In the genomic region with DNA sequence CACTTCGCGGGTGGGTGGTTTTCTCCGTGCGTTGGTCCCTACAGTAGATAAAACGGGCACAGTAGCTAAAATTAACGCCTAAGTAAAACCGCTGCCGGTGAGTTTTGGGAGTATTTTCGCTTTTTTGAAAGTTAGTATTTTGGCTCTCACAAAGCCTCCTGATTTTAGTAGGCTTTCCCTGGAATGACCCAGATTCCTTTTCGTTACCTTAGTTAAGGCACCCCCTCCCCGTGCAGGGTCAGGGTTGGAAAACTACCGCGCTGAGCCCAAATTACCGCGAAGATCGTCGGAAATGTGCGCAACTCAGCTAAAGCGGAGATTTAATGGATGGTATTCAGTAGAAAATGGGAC, we compare ENCODE assay signal across 9 cellular contexts. TPM values are rescaled to one million over a fixed set of nuclear protein-coding genes. Genes with fewer than 3 reads are reported as not detected.
A peak's percentile ranks its signal among the peaks of the same experiment; 100 is the strongest.
DNase-seq lines count a peak whose midpoint lies in the region; ATAC-seq and TF ChIP-seq lines count a peak whose summit lies in the region.
"Had no signal": no experiment of that assay in that cellular context is flagged by ENCODE, and none has a peak within 500 bp of the region (broad histone marks: within the 10 kb centered on the region; RNA-seq: fewer than 3 reads in every experiment).

No MANE protein-coding gene starts in this region.

- H2BK15ac ChIP-seq in mesenchymal stem cell (ENCODE audit: low read depth, poor library complexity, severe bottlenecking): no peak overlapping the region

- peaks cover 4% of the 10 kb centered on the region; the same call in 1 of the 2 replicates for H3K36me3 ChIP-seq in DOHH2 (ENCODE audit: control insufficient read depth, low read length)
- peaks cover 17 to 27% of the 10 kb centered on the region in 2 experiments for H3K36me3 ChIP-seq in mesenchymal stem cell (ENCODE audit: control insufficient read depth in 1 of 2, insufficient read depth in 2 of 2, low read depth in 1 of 2, low read length in 2 of 2)

- peaks cover 19% of the 10 kb centered on the region for H3K4me1 ChIP-seq in DOHH2 (ENCODE audit: control insufficient read depth, low read length)
- H3K4me1 ChIP-seq in mesenchymal stem cell (ENCODE audit: control insufficient read depth, insufficient read depth, low read depth, low read length): peaks cover 13% of the 10 kb centered on the region

- no peaks in the 10 kb centered on the region for H3K9me2 ChIP-seq in DOHH2 (replicated peaks; ENCODE audit: control insufficient read depth, low read length)

- POLR2A ChIA-PET in MCF 10A (lab: Yijun Ruan, JAX): interaction anchor here (0.6 to 2.2 kb wide), 29 partner anchors 9 to 642 kb away, joined by 3 to 24 read pairs (median 5); a partner anchor contains a TSS

- peaks cover 8% of the 10 kb centered on the region for H3K79me2 ChIP-seq in DOHH2 (ENCODE audit: control insufficient read depth, low read length)

- no peak overlapping the region for H2BK120ac ChIP-seq in mesenchymal stem cell (ENCODE audit: low read depth, low read length)

- BruUV-seq in MCF 10A (replicated peaks; lab: Mats Ljungman, UMichigan): TSS peak; percentile 88

- no peak overlapping the region for H4K91ac ChIP-seq in mesenchymal stem cell (ENCODE audit: low read length)

- H3F3A ChIP-seq in DOHH2 (ENCODE audit: control insufficient read depth, insufficient read depth): no peaks in the 10 kb centered on the region

- H3K9ac ChIP-seq in mesenchymal stem cell (ENCODE audit: low read length): peak overlapping the region; percentile 90

- CTCF ChIA-PET in MCF 10A (lab: Yijun Ruan, JAX): interaction anchor here (0.9 to 1.9 kb wide), 3 partner anchors 9 to 48 kb away, joined by 3 to 8 read pairs (median 3); no protein-coding TSS in a partner anchor

- no peak overlapping the region for H3K23ac ChIP-seq in mesenchymal stem cell (ENCODE audit: low read length in 2 of 2)

- H3K4me1 Mint-ChIP-seq in MCF 10A (ENCODE audit: insufficient read depth, unreplicated experiment): no peaks in the 10 kb centered on the region

- H3K9me3 ChIP-seq in DOHH2 (ENCODE audit: control insufficient read depth, insufficient read depth, low read length) (no peaks in the 10 kb centered on the region; the same call in 1 of the 2 replicates), mesenchymal stem cell (ENCODE audit: control insufficient read depth, low read length) (no peaks in the 10 kb centered on the region)

- peak overlapping the region; percentile 59 to 77 for H3K18ac ChIP-seq in mesenchymal stem cell (ENCODE audit: low read depth in 1 of 2, low read length in 2 of 2)

- H3K4me3 ChIP-seq in DOHH2 (ENCODE audit: low read length) (peak overlapping the region; percentile 90), mesenchymal stem cell (ENCODE audit: insufficient read depth in 1 of 2, low read depth in 1 of 2, low read length in 2 of 2) (peak overlapping the region; percentile 44 to 83)

- peak overlapping the region; percentile 89 for H3K4me3 Mint-ChIP-seq in MCF 10A (ENCODE audit: unreplicated experiment)

- H3K79me1 ChIP-seq in mesenchymal stem cell (replicated peaks; ENCODE audit: low read length, poor library complexity, severe bottlenecking): peaks cover 2% of the 10 kb centered on the region

- H2AFZ ChIP-seq in mesenchymal stem cell (ENCODE audit: low read depth, low read length): no peak overlapping the region

- no peak overlapping the region for H3K14ac ChIP-seq in mesenchymal stem cell (ENCODE audit: low read length in 2 of 2)

- 1% methylated on average over 19 of the region's 19 CpGs for WGBS in mesenchymal stem cell

- H3K27me3 ChIP-seq in DOHH2 (ENCODE audit: control insufficient read depth, low read length) (peaks cover 13% of the 10 kb centered on the region), mesenchymal stem cell (ENCODE audit: control insufficient read depth in 1 of 2, insufficient read depth in 1 of 2, low read length in 2 of 2) (peaks cover 0 to 4% of the 10 kb centered on the region in 2 experiments)

- TF ChIP-seq CTCF in DOHH2 (IDR thresholded peaks at IDR 0.05; ENCODE audit: low read depth, low read length, poor library complexity, severe bottlenecking): no peak
- TF ChIP-seq CTCF in MCF 10A (IDR thresholded peaks at IDR 0.05; ENCODE audit: unreplicated experiment): no peak

- H2BK5ac ChIP-seq in mesenchymal stem cell (ENCODE audit: low read depth, low read length, poor library complexity, severe bottlenecking): peak overlapping the region; percentile 20

- peak overlapping the region; percentile 92 for H3K27ac Mint-ChIP-seq in MCF 10A (ENCODE audit: low read depth, unreplicated experiment)

- H3K9me3 Mint-ChIP-seq in MCF 10A (ENCODE audit: unreplicated experiment): no peaks in the 10 kb centered on the region

- no peaks in the 10 kb centered on the region for H3K36me3 Mint-ChIP-seq in MCF 10A (ENCODE audit: insufficient read depth, unreplicated experiment)

- intact Hi-C loops in MCF 10A (cut with micrococcal nuclease): no loop called here

- H3K27ac ChIP-seq in DOHH2 (ENCODE audit: low read depth, low read length) (peak overlapping the region; percentile 60), mesenchymal stem cell (ENCODE audit: low read length, poor library complexity, severe bottlenecking) (peak overlapping the region; percentile 94)

- H2AK5ac ChIP-seq in mesenchymal stem cell (ENCODE audit: low read length, severe bottlenecking): no peak overlapping the region

- DNase-seq in MCF 10A (ENCODE audit: unreplicated experiment) (no peak), mesenchymal stem cell (no peak), NCI-H2107 (lab: John Stamatoyannopoulos, UW) (no peak)
- DNase-seq in stimulated activated CD4-positive, alpha-beta T cell treated with anti-CD3 and anti-CD28 coated beads, Interleukin-2, amount 100 ng/mL, for 24 hours: no peak

- H2BK12ac ChIP-seq in mesenchymal stem cell (ENCODE audit: low read length in 2 of 2): no peak overlapping the region

- ATAC-seq in HG03280 (IDR thresholded peaks at IDR 0.05; ENCODE audit: unreplicated experiment) (peak; percentile 11), esophagus mucosa (no peak), HG02798 (IDR thresholded peaks at IDR 0.05; ENCODE audit: poor library complexity, unreplicated experiment) (no peak)

- H4K20me1 ChIP-seq in DOHH2 (ENCODE audit: control insufficient read depth, insufficient read depth, low read depth, low read length): no peaks in the 10 kb centered on the region

- H4K8ac ChIP-seq in mesenchymal stem cell (ENCODE audit: low read length): peak overlapping the region; percentile 95

- no peaks in the 10 kb centered on the region for H3K27me3 Mint-ChIP-seq in MCF 10A (ENCODE audit: insufficient read depth, unreplicated experiment)

- peak overlapping the region; percentile 90 for H3K4me2 ChIP-seq in DOHH2 (ENCODE audit: low read length)
- peak overlapping the region; percentile 91 for H3K4me2 ChIP-seq in mesenchymal stem cell (ENCODE audit: low read length, poor library complexity, severe bottlenecking)

- peak overlapping the region in 1 of 2 experiments; percentile 73 for H3K4ac ChIP-seq in mesenchymal stem cell (ENCODE audit: low read depth in 1 of 2, low read length in 2 of 2)

RNA-seq across cellular contexts. Expression of a gene that starts 28.3 kb away (rescaled TPM):
- total RNA-seq in MCF 10A (2022) (not detected in 2 replicates), esophagus mucosa (16.9 TPM)
- polyA plus RNA-seq in mesenchymal stem cell (2013, experiment 1 of 2): not detected
- polyA plus RNA-seq in mesenchymal stem cell (2013, experiment 2 of 2): 0.03 TPM
- total RNA-seq: NCI-H460 had no signal

RNA-seq across cellular contexts. Expression of a gene that starts 38.9 kb away (rescaled TPM):
- total RNA-seq in MCF 10A (2022): 33.6 and 35.1 TPM in 2 replicates
- 167 TPM for polyA plus RNA-seq in mesenchymal stem cell (2013, experiment 1 of 2)
- 173 TPM for polyA plus RNA-seq in mesenchymal stem cell (2013, experiment 2 of 2)
- 32.3 TPM for total RNA-seq in esophagus mucosa

RNA-seq across cellular contexts. Expression of a gene that starts 54.5 kb away (rescaled TPM):
- total RNA-seq in MCF 10A (2022) (29.4 and 45.8 TPM in 2 replicates), esophagus mucosa (11.0 TPM)
- 23.3 TPM for polyA plus RNA-seq in mesenchymal stem cell (2013, experiment 1 of 2)
- 24.1 TPM for polyA plus RNA-seq in mesenchymal stem cell (2013, experiment 2 of 2)

RNA-seq across cellular contexts. Expression of a gene that starts 54.8 kb away (rescaled TPM):
- total RNA-seq in MCF 10A (2022) (35.1 and 37.1 TPM in 2 replicates), esophagus mucosa (17.8 TPM)
- polyA plus RNA-seq in mesenchymal stem cell (2013, experiment 1 of 2): 35.5 TPM
- 38.7 TPM for polyA plus RNA-seq in mesenchymal stem cell (2013, experiment 2 of 2)

Comparison
In these comparisons a context has a peak if more than half of its experiments do, and no peak if none do; other contexts are left out.
1. RNA of a gene that starts 28.3 kb away (total RNA-seq): 16.9 TPM in esophagus mucosa (single experiment); not detected in MCF 10A; every median in the first group is over 10 times any median in the second.